Comparison of ENCODE assay signal across 11 cellular contexts in the genomic region with DNA sequence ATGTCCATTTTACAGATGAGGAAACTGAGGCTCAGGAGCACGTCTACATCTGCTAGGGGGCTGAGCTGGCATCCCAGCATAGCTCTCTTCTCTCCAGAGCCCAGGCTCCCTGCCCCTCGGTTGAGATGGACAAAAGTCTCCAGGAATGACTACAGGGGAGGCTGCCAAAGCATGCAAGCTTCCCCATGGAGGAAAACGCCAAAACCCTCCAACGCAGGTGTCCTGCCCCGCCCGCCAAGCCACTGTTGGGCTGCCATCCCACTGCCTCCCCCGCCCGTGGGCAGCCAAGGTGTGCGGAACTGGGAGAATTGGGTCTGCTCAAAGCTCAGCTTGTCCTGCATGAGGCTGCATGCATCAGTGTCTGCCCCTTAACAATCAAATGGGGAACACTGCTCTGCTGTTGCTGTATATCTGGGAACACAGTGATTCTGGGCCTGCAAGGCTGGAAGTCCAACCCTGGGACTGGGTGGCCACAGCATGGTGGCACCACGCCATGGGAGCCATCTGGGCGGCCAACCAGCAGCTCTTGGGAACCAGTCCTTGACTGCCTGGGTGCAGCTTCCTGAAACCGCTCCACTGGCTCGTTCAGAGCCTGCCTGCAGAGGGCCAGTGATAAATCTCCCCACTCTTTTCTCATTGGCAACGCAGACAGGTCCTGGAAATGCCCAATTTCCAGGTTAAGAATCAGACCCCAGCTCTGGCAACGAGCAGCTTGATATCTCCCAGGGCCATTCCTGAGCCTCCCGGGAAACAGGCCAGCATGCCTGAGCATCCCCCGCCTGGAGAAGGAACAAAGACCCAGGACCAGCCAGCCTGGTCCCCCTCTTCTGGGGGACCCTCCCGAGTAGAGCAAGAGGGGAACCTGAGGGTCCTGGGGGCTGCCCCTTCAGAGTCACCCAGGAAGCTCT. TPM values are rescaled to one million over a fixed set of nuclear protein-coding genes. Genes with fewer than 3 reads are reported as not detected.
DNase-seq lines count a peak whose midpoint lies in the region; TF ChIP-seq lines count a peak whose summit lies in the region.
"Had no signal": no experiment of that assay in that cellular context is flagged by ENCODE, and none has a peak within 500 bp of the region (broad histone marks: within the 10 kb centered on the region; RNA-seq: fewer than 3 reads in every experiment).

No MANE protein-coding gene starts in this region.

- peak overlapping the region; percentile 60 for H3K27ac Mint-ChIP-seq in T-helper 2 cell treated with Interferon-gamma antibody and Interleukin-4, amounts not matched to agents 5 μg/mL and 100 μg/mL, for 36 hours

- peaks cover 58% of the 10 kb centered on the region for H3K4me1 ChIP-seq in testis

- intact Hi-C loops in testis (cut with DNase I; ENCODE audit: low total_unique reads) = no loop called here

- no peaks in the 10 kb centered on the region for H3K9me3 Mint-ChIP-seq in T-helper 2 cell treated with Interferon-gamma antibody and Interleukin-4, amounts not matched to agents 5 μg/mL and 100 μg/mL, for 36 hours

- no peak overlapping the region for H3K4me3 Mint-ChIP-seq in T-helper 2 cell treated with Interferon-gamma antibody and Interleukin-4, amounts not matched to agents 5 μg/mL and 100 μg/mL, for 36 hours

- peaks cover 37% of the 10 kb centered on the region for H3K4me1 Mint-ChIP-seq in T-helper 2 cell treated with Interferon-gamma antibody and Interleukin-4, amounts not matched to agents 5 μg/mL and 100 μg/mL, for 36 hours (ENCODE audit: low read depth)

- in situ Hi-C loops in astrocyte of the spinal cord (cut with HindIII; ENCODE audit: low sequenced_read_pairs) = no loop called here

- H3K9me3 ChIP-seq in testis = no peaks in the 10 kb centered on the region

- H3K27me3 ChIP-seq in testis = no peaks in the 10 kb centered on the region

- H3K4me3 ChIP-seq in astrocyte of the spinal cord (ENCODE audit: low read depth, low read length) = no peak overlapping the region
- no peak overlapping the region for H3K4me3 ChIP-seq in testis

- no peak overlapping the region for H3K27ac ChIP-seq in testis

- TF ChIP-seq POLR2A in testis (IDR thresholded peaks at IDR 0.05) = no peak

- no peaks in the 10 kb centered on the region for H3K36me3 ChIP-seq in testis (ENCODE audit: low read depth, missing control alignments)

- no peaks in the 10 kb centered on the region for H3K27me3 Mint-ChIP-seq in T-helper 2 cell treated with Interferon-gamma antibody and Interleukin-4, amounts not matched to agents 5 μg/mL and 100 μg/mL, for 36 hours (ENCODE audit: low read depth)

- 51 to 58% methylated on average over 10 to 17 of the region's 18 CpGs for WGBS in testis, 2 donors

- peaks cover 2% of the 10 kb centered on the region for H3K36me3 Mint-ChIP-seq in T-helper 2 cell treated with Interferon-gamma antibody and Interleukin-4, amounts not matched to agents 5 μg/mL and 100 μg/mL, for 36 hours (ENCODE audit: low read depth)

- TF ChIP-seq CTCF in astrocyte of the spinal cord (IDR thresholded peaks at IDR 0.05; ENCODE audit: low read depth, low read length) (no peak), testis (IDR thresholded peaks at IDR 0.05) (no peak)

- no peak for DNase-seq in T-helper 2 cell treated with Interferon-gamma antibody and Interleukin-4, amounts not matched to agents 5 μg/mL and 100 μg/mL, for 36 hours (ENCODE audit: low spot score)
- DNase-seq in T-helper 2 cell = no peak
- peak; percentile 55 for DNase-seq in astrocyte of the spinal cord (ENCODE audit: low read depth, low spot score)
- DNase-seq in medulla oblongata (ENCODE audit: extremely low spot score) = peak; percentile 90
- DNase-seq in testis = peak; percentile 64
- no peak for DNase-seq in Kasumi-1 (lab: John Stamatoyannopoulos, UW)
- DNase-seq in activated gamma-delta T cell (lab: John Stamatoyannopoulos, UW) = no peak
- DNase-seq in dermis blood vessel endothelial cell = no peak
- DNase-seq: cortex of kidney, mesendoderm, NCI-H2171 had no signal

RNA-seq across cellular contexts. Expression of a gene that starts 3.5 kb away (rescaled TPM):
- total RNA-seq in testis (10 to 100 TPM; 32.5 to 42.4 TPM), dermis blood vessel endothelial cell (68.7 and 68.9 TPM in 2 replicates)
- polyA plus RNA-seq in testis (ENCODE audit: insufficient read depth, low read depth, low replicate concordance) = 23.0 TPM

RNA-seq across cellular contexts. Expression of a gene that starts 46.2 kb away (rescaled TPM):
- total RNA-seq in testis (10 to 100 TPM in 1 of 2 donors, 1 to 10 TPM in 1; 5.6 to 11.2 TPM), dermis blood vessel endothelial cell (15.7 and 28.0 TPM in 2 replicates)
- polyA plus RNA-seq in testis (ENCODE audit: insufficient read depth, low read depth, low replicate concordance) = 4.0 TPM

RNA-seq across cellular contexts. Expression of a gene that starts 55.7 kb away (rescaled TPM):
- total RNA-seq in testis (1 to 10 TPM; 2.4 to 2.6 TPM), dermis blood vessel endothelial cell (0.14 and 0.17 TPM in 2 replicates)
- polyA plus RNA-seq in testis (ENCODE audit: insufficient read depth, low read depth, low replicate concordance) = 2.1 TPM

Comparison
In these comparisons a context has a peak if more than half of its experiments do, and no peak if none do; other contexts are left out.
1. DNase-seq: peak in astrocyte of the spinal cord (single experiment), medulla oblongata (single experiment) and testis (single experiment); none in T-helper 2 cell treated with Interferon-gamma antibody and Interleukin-4, amounts not matched to agents 5 μg/mL and 100 μg/mL, for 36 hours (single experiment), T-helper 2 cell (0 of 5), Kasumi-1 (0 of 2), activated gamma-delta T cell (single experiment) and dermis blood vessel endothelial cell (single experiment).